30 cellular contexts compared by ENCODE assay signal in genomic region chr4:102400898-102401297, GRCh38.
"Had no signal": no experiment of that assay in that cellular context is flagged by ENCODE, and none has a peak within 500 bp of the region (broad histone marks: within the 10 kb centered on the region; RNA-seq: fewer than 3 reads in every experiment).

No MANE protein-coding gene starts in this region.

- ATAC-seq: activated CD4-positive, alpha-beta T cell treated with anti-CD3 and anti-CD28 coated beads for 36 hours; activated CD8-positive, alpha-beta memory T cell treated with anti-CD3 and anti-CD28 coated beads, Interleukin-2, amount 10 ng/mL, durations not matched to agents 7 days and 5 days; activated CD8-positive, alpha-beta T cell treated with anti-CD3 and anti-CD28 coated beads, Interleukin-2, amount 10 ng/mL, durations not matched to agents 7 days and 5 days; activated naive CD8-positive, alpha-beta T cell treated with anti-CD3 and anti-CD28 coated beads, Interleukin-2, amount 50 U/mL, for 24 hours; body of pancreas; esophagus mucosa had no signal

- H3K4me3 ChIP-seq: adrenal gland, body of pancreas, cardiac muscle cell, colonic mucosa had no signal

- FAIRE-seq: frontal cortex had no signal

- H3K27ac ChIP-seq: adrenal gland, body of pancreas, cardiac muscle cell, colonic mucosa had no signal

- H3K36me3 ChIP-seq: adrenal gland, cardiac muscle cell, colonic mucosa had no signal

- DNase-seq: activated CD4-positive, alpha-beta memory T cell treated with anti-CD3 and anti-CD28 coated beads for 36 hours; activated CD4-positive, alpha-beta T cell treated with anti-CD3 and anti-CD28 coated beads for 36 hours; activated CD4-positive, alpha-beta T cell treated with anti-CD3 and anti-CD28 coated beads, Interleukin-2, amount 10 ng/mL, durations not matched to agents 24 days and 14 days; activated CD4-positive, CD25-positive, alpha-beta regulatory T cell; activated CD4-positive, CD25-positive, alpha-beta regulatory T cell treated with anti-CD3 and anti-CD28 coated beads, Interleukin-2, amount 50 U/mL, for 72 hours; activated CD8-positive, alpha-beta memory T cell treated with anti-CD3 and anti-CD28 coated beads, Interleukin-2, amount 10 ng/mL, durations not matched to agents 7 days and 5 days; activated CD8-positive, alpha-beta memory T cell treated with anti-CD3 and anti-CD28 coated beads, Interleukin-2, amount 50 U/mL, for 4 hours; activated CD8-positive, alpha-beta T cell treated with anti-CD3 and anti-CD28 coated beads, Interleukin-2, amount 10 ng/mL, durations not matched to agents 7 days and 5 days; activated effector memory CD4-positive, alpha-beta T cell treated with anti-CD3 and anti-CD28 coated beads, Interleukin-2, amount 50 U/mL, for 16 hours; activated naive CD4-positive, alpha-beta T cell treated with anti-CD3 and anti-CD28 coated beads for 36 hours; activated naive CD8-positive, alpha-beta T cell treated with anti-CD3 and anti-CD28 coated beads for 36 hours; activated naive CD8-positive, alpha-beta T cell treated with anti-CD3 and anti-CD28 coated beads, Interleukin-2, amount 50 U/mL, for 24 hours; activated T-cell treated with anti-CD3 and anti-CD28 coated beads, Interleukin-2, amount 50 U/mL, for 1 hour; activated T-cell treated with anti-CD3 and anti-CD28 coated beads, Interleukin-2, amount 50 U/mL, for 48 hours; adrenal gland; amygdala; aorta; body of pancreas; central memory CD4-positive, alpha-beta T cell; cerebellar nuclear complex; colonic mucosa; effector memory CD4-positive, alpha-beta T cell; endodermal cell; foreskin fibroblast; head of caudate nucleus; hippocampal formation; T1000 had no signal

- H3K4me1 ChIP-seq: adrenal gland, body of pancreas, colonic mucosa had no signal

- H3K9me3 ChIP-seq: adrenal gland, body of pancreas, colonic mucosa had no signal

- H3K27me3 ChIP-seq: adrenal gland, body of pancreas, cardiac muscle cell, colonic mucosa had no signal
